Comparison of ENCODE assay signal across 9 cellular contexts in the genomic region with DNA sequence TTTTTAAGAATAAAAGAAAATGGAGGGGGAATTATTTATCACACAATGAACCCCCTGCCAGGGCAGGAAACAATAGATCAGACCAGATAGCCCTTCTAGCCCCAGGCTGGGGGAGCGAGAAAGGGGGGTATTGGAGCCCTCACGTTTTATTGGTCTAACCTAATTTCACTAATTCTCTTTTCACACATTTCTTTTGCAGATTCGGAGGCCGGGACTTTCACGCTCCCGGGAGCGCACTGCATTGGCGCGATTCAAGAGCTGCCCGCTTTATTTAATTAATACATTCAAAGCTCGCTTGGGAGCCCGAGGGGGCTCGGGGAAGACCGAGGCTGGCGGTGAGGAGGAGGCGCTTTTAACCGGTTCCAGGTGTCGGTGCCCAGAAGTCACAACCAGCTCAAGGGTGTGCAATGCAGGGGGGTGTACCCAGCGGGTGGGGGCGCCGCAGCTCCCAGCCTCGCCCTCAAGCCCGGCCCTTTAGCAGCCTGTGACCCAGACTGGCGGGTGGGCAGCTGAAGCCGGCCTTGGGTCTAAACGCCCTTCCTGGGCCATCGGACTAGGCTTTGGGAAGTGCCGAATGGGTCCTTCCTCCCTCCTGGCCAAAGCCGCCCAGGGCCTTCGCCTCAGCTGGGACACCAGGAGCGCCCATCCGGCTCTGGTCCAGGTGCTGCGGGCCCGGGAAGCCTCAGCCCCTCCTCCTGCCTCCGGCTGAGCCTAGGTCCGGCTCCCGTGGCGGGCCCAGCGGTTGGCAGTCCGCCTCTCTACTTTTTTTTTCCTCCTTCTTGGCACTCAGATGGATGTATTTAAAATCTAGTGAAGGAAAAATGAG. TPM values are rescaled to one million over a fixed set of nuclear protein-coding genes. Genes with fewer than 3 reads are reported as not detected.
DNase-seq lines count a peak whose midpoint lies in the region; FAIRE-seq and TF ChIP-seq lines count a peak whose summit lies in the region.
"Had no signal": no experiment of that assay in that cellular context is flagged by ENCODE, and none has a peak within 500 bp of the region (broad histone marks: within the 10 kb centered on the region; RNA-seq: fewer than 3 reads in every experiment).

No MANE protein-coding gene starts in this region.

- no peaks in the 10 kb centered on the region for H3K9me3 Mint-ChIP-seq in endothelial cell (ENCODE audit: unreplicated experiment)

- H3K36me3 Mint-ChIP-seq in endothelial cell (ENCODE audit: low read depth, unreplicated experiment): peaks cover 5% of the 10 kb centered on the region

- DNase-seq in GM12864 (ENCODE audit: low read depth): no peak
- DNase-seq in NCI-H128 (lab: John Stamatoyannopoulos, UW; ENCODE audit: unreplicated experiment): peak; percentile 4
- DNase-seq in endothelial cell (ENCODE audit: low spot score): no peak
- DNase-seq in NCI-H345 treated with DMSO at 0.1 percent for 48 hours (lab: John Stamatoyannopoulos, UW; ENCODE audit: unreplicated experiment): no peak
- no peak for DNase-seq in kidney
- DNase-seq in NCI-H510A (lab: John Stamatoyannopoulos, UW): no peak

- peaks cover 0 to 2% of the 10 kb centered on the region in 2 donors for H3K9me3 ChIP-seq in kidney (ENCODE audit: control insufficient read depth in 1 of 2, low read length in 2 of 2)

- peak; percentile 11 for TF ChIP-seq CTCF in GM12864 (IDR thresholded peaks at IDR 0.05; ENCODE audit: low read depth, low read length, missing control alignments)
- no peak for TF ChIP-seq CTCF in endothelial cell (IDR thresholded peaks at IDR 0.05; ENCODE audit: unreplicated experiment)
- TF ChIP-seq CTCF in kidney (IDR thresholded peaks at IDR 0.05; ENCODE audit: borderline replicate concordance, extremely low read depth, insufficient read depth): no peak

- peaks cover 46% of the 10 kb centered on the region for H3K27me3 ChIP-seq in rectal smooth muscle tissue (ENCODE audit: control insufficient read depth, insufficient read depth, low read length)

- no peak for FAIRE-seq in kidney (lab: Jason Lieb, UNC)

- peaks cover 32% of the 10 kb centered on the region for H3K4me1 Mint-ChIP-seq in endothelial cell (ENCODE audit: unreplicated experiment)

- H3K27me3 Mint-ChIP-seq in endothelial cell (ENCODE audit: unreplicated experiment): peaks cover 37% of the 10 kb centered on the region

- H3K36me3 ChIP-seq in rectal smooth muscle tissue (ENCODE audit: control insufficient read depth, insufficient read depth, low read length) (no peaks in the 10 kb centered on the region), kidney (ENCODE audit: control insufficient read depth in 1 of 2, insufficient read depth in 2 of 2, low read length in 2 of 2) (no peaks in the 10 kb centered on the region)

- peaks cover 4% of the 10 kb centered on the region for H3K4me1 ChIP-seq in rectal smooth muscle tissue (ENCODE audit: control insufficient read depth, insufficient read depth, low read length)
- peaks cover 0 to 10% of the 10 kb centered on the region in 2 donors for H3K4me1 ChIP-seq in kidney (ENCODE audit: control insufficient read depth in 1 of 2, insufficient read depth in 1 of 2, low read depth in 1 of 2, low read length in 2 of 2)

- no peak overlapping the region for H3K27ac ChIP-seq in rectal smooth muscle tissue (ENCODE audit: low read depth, low read length)
- H3K27ac ChIP-seq in kidney (ENCODE audit: low read depth in 2 of 2, low read length in 2 of 2): no peak overlapping the region

- peak overlapping the region; percentile 51 for H3K4me3 Mint-ChIP-seq in endothelial cell (ENCODE audit: unreplicated experiment)

- H3K9ac ChIP-seq in rectal smooth muscle tissue (ENCODE audit: low read length) (no peak overlapping the region), kidney (ENCODE audit: low read length in 2 of 2) (no peak overlapping the region)

- intact Hi-C loops in kidney (cut with DNase I): no loop called here

- H3K27ac Mint-ChIP-seq in endothelial cell (ENCODE audit: unreplicated experiment): no peak overlapping the region

- H3K4me3 ChIP-seq in GM12864 (ENCODE audit: low read depth, low read length) (peak overlapping the region; percentile 43), rectal smooth muscle tissue (ENCODE audit: low read length) (peak overlapping the region; percentile 34), kidney (ENCODE audit: low read length in 2 of 2) (no peak overlapping the region)

RNA-seq across cellular contexts. Expression of gene NEUROG2, which starts 5.3 kb away (rescaled TPM):
- not detected for total RNA-seq in endothelial cell (ENCODE audit: unreplicated experiment)
- not detected for total RNA-seq in kidney
- not detected for polyA plus RNA-seq in kidney (ENCODE audit: insufficient read depth, low read depth, low replicate concordance)
- total RNA-seq: lung microvascular endothelial cell; T-helper 2 cell treated with Interferon-gamma antibody and Interleukin-4, amounts not matched to agents 100 ng/mL and 5 ng/mL, for 36 hours had no signal

Comparison
In these comparisons a context has a peak if more than half of its experiments do, and no peak if none do; other contexts are left out.
1. H3K4me3 ChIP-seq: peak in GM12864 (single experiment) and rectal smooth muscle tissue (single experiment); none in kidney (0 of 2).